Comparison of ENCODE assay signal across 35 cellular contexts in genomic region chr1:91243171-91243570, GRCh38.
"Had no signal": no experiment of that assay in that cellular context is flagged by ENCODE, and none has a peak within 500 bp of the region (broad histone marks: within the 10 kb centered on the region; RNA-seq: fewer than 3 reads in every experiment).

No MANE protein-coding gene starts in this region.

- H3K4me1 Mint-ChIP-seq: activated B cell treated with CpG ODN at 0.5 μM for 24 hours; activated CD4-positive, alpha-beta T cell treated with anti-CD3 and anti-CD28 coated beads for 36 hours; activated naive CD8-positive, alpha-beta T cell treated with anti-CD3 and anti-CD28 coated beads for 36 hours; activated T-helper 17 cell treated with anti-CD3 and anti-CD28 coated beads, Interleukin-2, amount 50 U/mL, for 72 hours had no signal

- H3K4me3 Mint-ChIP-seq: activated B cell treated with CpG ODN at 0.5 μM for 24 hours; activated CD4-positive, alpha-beta memory T cell treated with anti-CD3 and anti-CD28 coated beads for 36 hours; activated CD4-positive, alpha-beta T cell treated with anti-CD3 and anti-CD28 coated beads for 36 hours; activated CD8-positive, alpha-beta T cell treated with anti-CD3 and anti-CD28 coated beads for 36 hours; activated naive CD4-positive, alpha-beta T cell treated with anti-CD3 and anti-CD28 coated beads for 36 hours; activated naive CD8-positive, alpha-beta T cell treated with anti-CD3 and anti-CD28 coated beads for 36 hours; activated T-cell treated with anti-CD3 and anti-CD28 coated beads, Interleukin-2, amount 50 U/mL, for 4 hours; activated T-cell treated with anti-CD3 and anti-CD28 coated beads, Interleukin-2, amount 50 U/mL, for 72 hours; activated T-helper 1 cell treated with anti-CD3 and anti-CD28 coated beads, Interleukin-12 subunit alpha, Interleukin-12 subunit beta, Interleukin-2, Interleukin-4 antibody, amounts not matched to agents 30 ng/mL and 10 ng/mL and 1 ng/mL, durations not matched to agents 14 hours and 24 hours and 36 hours; activated T-helper 17 cell treated with anti-CD3 and anti-CD28 coated beads, Interleukin-2, amount 50 U/mL, for 72 hours; T-helper 1 cell treated with Interleukin-12 subunit alpha and Interleukin-12 subunit beta and Interleukin-4 antibody, amounts not matched to agents 30 μg/mL and 1 μg/mL, for 36 hours; T-helper 2 cell treated with Interferon-gamma antibody and Interleukin-4, amounts not matched to agents 5 μg/mL and 100 μg/mL, for 36 hours had no signal

- H3K9me3 ChIP-seq: adrenal gland, body of pancreas, breast epithelium had no signal

- H3K27me3 ChIP-seq: adrenal gland, body of pancreas, brain microvascular endothelial cell, breast epithelium had no signal

- H3K27ac ChIP-seq: adrenal gland, body of pancreas, brain microvascular endothelial cell, breast epithelium, VCaP had no signal

- H3K36me3 Mint-ChIP-seq: activated CD4-positive, alpha-beta memory T cell treated with anti-CD3 and anti-CD28 coated beads for 36 hours; activated naive CD4-positive, alpha-beta T cell treated with anti-CD3 and anti-CD28 coated beads, Interleukin-2, amount 50 U/mL, for 72 hours; activated naive CD8-positive, alpha-beta T cell treated with anti-CD3 and anti-CD28 coated beads for 36 hours had no signal

- H3K27ac Mint-ChIP-seq: activated B cell treated with CpG ODN at 0.5 μM for 24 hours; activated CD4-positive, alpha-beta memory T cell treated with anti-CD3 and anti-CD28 coated beads for 36 hours; activated CD4-positive, alpha-beta T cell treated with anti-CD3 and anti-CD28 coated beads for 36 hours; activated CD8-positive, alpha-beta T cell treated with anti-CD3 and anti-CD28 coated beads for 36 hours; activated naive CD4-positive, alpha-beta T cell treated with anti-CD3 and anti-CD28 coated beads for 36 hours; activated naive CD4-positive, alpha-beta T cell treated with anti-CD3 and anti-CD28 coated beads, Interleukin-2, amount 50 U/mL, for 72 hours; activated naive CD8-positive, alpha-beta T cell treated with anti-CD3 and anti-CD28 coated beads for 36 hours; activated T-cell treated with anti-CD3 and anti-CD28 coated beads, Interleukin-2, amount 50 U/mL, for 72 hours; activated T-helper 1 cell treated with anti-CD3 and anti-CD28 coated beads, Interleukin-12 subunit alpha, Interleukin-12 subunit beta, Interleukin-2, Interleukin-4 antibody, amounts not matched to agents 30 ng/mL and 10 ng/mL and 1 ng/mL, durations not matched to agents 14 hours and 24 hours and 36 hours; activated T-helper 17 cell treated with anti-CD3 and anti-CD28 coated beads, Interleukin-2, amount 50 U/mL, for 72 hours; T-helper 1 cell treated with Interleukin-12 subunit alpha and Interleukin-12 subunit beta and Interleukin-4 antibody, amounts not matched to agents 30 μg/mL and 1 μg/mL, for 36 hours; T-helper 2 cell treated with Interferon-gamma antibody and Interleukin-4, amounts not matched to agents 5 μg/mL and 100 μg/mL, for 36 hours had no signal

- ATAC-seq: activated CD4-positive, alpha-beta T cell treated with anti-CD3 and anti-CD28 coated beads for 36 hours; activated CD8-positive, alpha-beta T cell treated with anti-CD3 and anti-CD28 coated beads for 36 hours; activated naive CD4-positive, alpha-beta T cell treated with anti-CD3 and anti-CD28 coated beads, Interleukin-2, amount 50 U/mL, for 72 hours; activated T-cell treated with anti-CD3 and anti-CD28 coated beads, Interleukin-2, amount 50 U/mL, for 4 hours; activated T-cell treated with anti-CD3 and anti-CD28 coated beads, Interleukin-2, amount 50 U/mL, for 72 hours; activated T-helper 17 cell treated with anti-CD3 and anti-CD28 coated beads, Interleukin-2, amount 50 U/mL, for 72 hours; body of pancreas had no signal

- H3K9me3 Mint-ChIP-seq: activated B cell treated with CpG ODN at 0.5 μM for 24 hours; activated CD4-positive, alpha-beta memory T cell treated with anti-CD3 and anti-CD28 coated beads for 36 hours; activated CD8-positive, alpha-beta T cell treated with anti-CD3 and anti-CD28 coated beads for 36 hours; activated naive CD4-positive, alpha-beta T cell treated with anti-CD3 and anti-CD28 coated beads, Interleukin-2, amount 50 U/mL, for 72 hours; activated T-cell treated with anti-CD3 and anti-CD28 coated beads, Interleukin-2, amount 50 U/mL, for 4 hours; activated T-cell treated with anti-CD3 and anti-CD28 coated beads, Interleukin-2, amount 50 U/mL, for 72 hours; activated T-helper 1 cell treated with anti-CD3 and anti-CD28 coated beads, Interleukin-12 subunit alpha, Interleukin-12 subunit beta, Interleukin-2, Interleukin-4 antibody, amounts not matched to agents 30 ng/mL and 10 ng/mL and 1 ng/mL, durations not matched to agents 14 hours and 24 hours and 36 hours; activated T-helper 17 cell treated with anti-CD3 and anti-CD28 coated beads, Interleukin-2, amount 50 U/mL, for 72 hours; T-helper 1 cell treated with Interleukin-12 subunit alpha and Interleukin-12 subunit beta and Interleukin-4 antibody, amounts not matched to agents 30 μg/mL and 1 μg/mL, for 36 hours; T-helper 2 cell treated with Interferon-gamma antibody and Interleukin-4, amounts not matched to agents 5 μg/mL and 100 μg/mL, for 36 hours had no signal

- H3K4me3 ChIP-seq: adrenal gland, body of pancreas, breast epithelium had no signal

- H3K4me1 ChIP-seq: adrenal gland, body of pancreas, breast epithelium had no signal

- H3K27me3 Mint-ChIP-seq: activated B cell treated with CpG ODN at 0.5 μM for 24 hours had no signal

- DNase-seq: activated B cell treated with CpG ODN at 0.5 μM for 24 hours; activated CD4-positive, alpha-beta memory T cell treated with anti-CD3 and anti-CD28 coated beads for 36 hours; activated CD4-positive, alpha-beta T cell treated with anti-CD3 and anti-CD28 coated beads for 36 hours; activated CD4-positive, alpha-beta T cell treated with anti-CD3 and anti-CD28 coated beads for 48 hours; activated CD4-positive, alpha-beta T cell treated with anti-CD3 and anti-CD28 coated beads, Interleukin-2, amount 50 U/mL, for 1 hour; activated CD4-positive, alpha-beta T cell treated with anti-CD3 and anti-CD28 coated beads, Interleukin-2, amount 50 U/mL, for 4 hours; activated CD4-positive, CD25-positive, alpha-beta regulatory T cell treated with anti-CD3 and anti-CD28 coated beads, Interleukin-2, amount 50 U/mL, for 72 hours; activated CD8-positive, alpha-beta memory T cell treated with anti-CD3 and anti-CD28 coated beads, Interleukin-2, amount 50 U/mL, for 4 hours; activated CD8-positive, alpha-beta T cell treated with anti-CD3 and anti-CD28 coated beads for 36 hours; activated effector memory CD4-positive, alpha-beta T cell treated with anti-CD3 and anti-CD28 coated beads, Interleukin-2, amount 50 U/mL, for 16 hours; activated gamma-delta T cell treated with Interleukin-2 at 50 U/mL for 16 hours; activated naive CD4-positive, alpha-beta T cell; activated naive CD4-positive, alpha-beta T cell treated with anti-CD3 and anti-CD28 coated beads for 36 hours; activated naive CD4-positive, alpha-beta T cell treated with anti-CD3 and anti-CD28 coated beads, Interleukin-2, amount 50 U/mL, for 16 hours; activated naive CD8-positive, alpha-beta T cell treated with anti-CD3 and anti-CD28 coated beads for 36 hours; activated T-cell treated with anti-CD3 and anti-CD28 coated beads for 4 hours; activated T-cell treated with anti-CD3 and anti-CD28 coated beads, Interleukin-2, amount 50 U/mL, for 1 hour; activated T-cell treated with anti-CD3 and anti-CD28 coated beads, Interleukin-2, amount 50 U/mL, for 4 hours; activated T-cell treated with anti-CD3 and anti-CD28 coated beads, Interleukin-2, amount 50 U/mL, for 72 hours; adrenal gland; amniotic stem cell; aorta; body of pancreas; brain microvascular endothelial cell; central memory CD4-positive, alpha-beta T cell; T-helper 1 cell; T-helper 2 cell; T-helper 9 cell had no signal

- H3K36me3 ChIP-seq: adrenal gland, brain microvascular endothelial cell, breast epithelium had no signal
